9 cellular contexts compared by ENCODE assay signal in genomic region chr7:44769381-44770209, GRCh38. TPM values are rescaled to one million over a fixed set of nuclear protein-coding genes. Genes with fewer than 3 reads are reported as not detected.
DNase-seq lines count a peak whose midpoint lies in the region; ATAC-seq and TF ChIP-seq lines count a peak whose summit lies in the region.
"Had no signal": no experiment of that assay in that cellular context is flagged by ENCODE, and none has a peak within 500 bp of the region (broad histone marks: within the 10 kb centered on the region; RNA-seq: fewer than 3 reads in every experiment).

No MANE protein-coding gene starts in this region.

- H3K27ac ChIP-seq in heart left ventricle (peak overlapping the region; percentile 61 to 87 (median 71)), spleen (peak overlapping the region in 7 of 8 donors; percentile 35 to 79 (median 61))

- H3K4me1 Mint-ChIP-seq in WTC11 = peaks cover 20% of the 10 kb centered on the region

- H3K4me1 ChIP-seq in heart left ventricle (peaks cover 14 to 40% (median 33%) of the 10 kb centered on the region in 12 donors), spleen (peaks cover 30 to 46% (median 39%) of the 10 kb centered on the region in 6 donors)

- WGBS in heart left ventricle, 4 donors = 32 to 37% (median 33%) methylated on average over 17 of the region's 17 CpGs
- WGBS in spleen, 5 donors = 45 to 54% (median 48%) methylated on average over 17 of the region's 17 CpGs

- H3K4me3 ChIP-seq in heart left ventricle (peak overlapping the region in 4 of 12 donors; percentile 7 to 37 (median 19)), spleen (peak overlapping the region in 1 of 8 donors; percentile 7)

- peaks cover 3 to 35% (median 33%) of the 10 kb centered on the region in 9 donors for H3K36me3 ChIP-seq in heart left ventricle
- H3K36me3 ChIP-seq in spleen = peaks cover 0 to 39% (median 35%) of the 10 kb centered on the region in 6 donors

- DNase-seq in ACHN = peak; percentile 34
- no peak for DNase-seq in WTC11 (ENCODE audit: low spot score)
- DNase-seq in heart left ventricle = no peak
- DNase-seq in spleen = no peak
- DNase-seq in stimulated activated CD4-positive, alpha-beta T cell treated with anti-CD3 and anti-CD28 coated beads, Interleukin-15, amount 100 ng/mL, for 24 hours = no peak
- no peak for DNase-seq in RKO (ENCODE audit: low spot score)

- intact Hi-C loops in heart left ventricle (cut with DNase I) = loop anchor here in 1 of 10 donors (2.0 kb wide), 1 partner anchor 21 kb away; the partner anchor contains the start of gene ZMIZ2
- intact Hi-C loops in spleen (cut with DNase I; ENCODE audit: low total_unique reads) = no loop called here

- peak overlapping the region; percentile 7; the same call in 1 of the 2 replicates for H3K27ac Mint-ChIP-seq in WTC11

- H3K4me3 Mint-ChIP-seq in WTC11 = no peak overlapping the region

- no peak for TF ChIP-seq POLR2A in heart left ventricle (IDR thresholded peaks at IDR 0.05)
- no peak for TF ChIP-seq POLR2A in spleen (IDR thresholded peaks at IDR 0.05)

- ATAC-seq in GM18909 (IDR thresholded peaks at IDR 0.05; ENCODE audit: poor library complexity, unreplicated experiment) (peak; percentile 81), HG03095 (IDR thresholded peaks at IDR 0.05; ENCODE audit: unreplicated experiment) (peak; percentile 51), WTC11 (peak; percentile 8; the same call in 1 of the 2 replicates), heart left ventricle (peak; percentile 26 to 55 (median 35))

- no peaks in the 10 kb centered on the region for H3K9me3 Mint-ChIP-seq in WTC11

- in situ Hi-C loops in ACHN (cut with HindIII; ENCODE audit: low pct_ligation_motif_present, low pct_unique_long_range_greater_than_20kb, low sequenced_read_pairs) = no loop called here

- CTCF ChIA-PET in WTC11 (lab: Charles Lee) = interaction anchor here (0.6 kb wide), 1 partner anchor 182 kb away, joined by 3 read pairs; no protein-coding TSS in a partner anchor

- H3K27me3 ChIP-seq in heart left ventricle = no peaks in the 10 kb centered on the region
- no peaks in the 10 kb centered on the region for H3K27me3 ChIP-seq in spleen (replicated peaks in 1 of 7)
- H3K27me3 ChIP-seq: adrenal gland had no signal

- peaks cover 31% of the 10 kb centered on the region for H3K36me3 Mint-ChIP-seq in WTC11

- H3K9me3 ChIP-seq in heart left ventricle (no peaks in the 10 kb centered on the region), spleen (no peaks in the 10 kb centered on the region)
- H3K9me3 ChIP-seq: adrenal gland had no signal

- no peaks in the 10 kb centered on the region for H3K27me3 Mint-ChIP-seq in WTC11 (ENCODE audit: low read depth)

- POLR2A ChIA-PET in WTC11 (lab: Charles Lee) = no interaction called here

- no peak for TF ChIP-seq CTCF in WTC11 (IDR thresholded peaks at IDR 0.05)
- TF ChIP-seq CTCF in heart left ventricle (IDR thresholded peaks at IDR 0.05) = no peak
- TF ChIP-seq CTCF in spleen (IDR thresholded peaks at IDR 0.05 in 8 of 11, conservative IDR thresholded peaks at IDR 0.05 in 3 of 11) = no peak

TF ChIP-seq in WTC11, 78 proteins besides CTCF, POLR2A, EP300 and RAD21:
- TF ChIP-seq NR2C2 (CRISPR knock-in tag; IDR thresholded peaks at IDR 0.05) (no peak), PRDM15 (CRISPR knock-in tag; IDR thresholded peaks at IDR 0.05) (no peak), ZNF219 (CRISPR knock-in tag; IDR thresholded peaks at IDR 0.05; ENCODE audit: borderline replicate concordance) (no peak)

RNA-seq across cellular contexts. Expression of gene ZMIZ2, which starts 20.9 kb away (rescaled TPM):
- total RNA-seq in WTC11 (2021) = 97.0 to 102 TPM (median 99.1 TPM) in 3 replicates
- 10 to 100 TPM; 18.5 to 71.5 (median 46.5) TPM for total RNA-seq in heart left ventricle
- polyA plus RNA-seq in heart left ventricle = 10 to 100 TPM; 44.4 to 45.7 TPM
- total RNA-seq in spleen = 100 to 1,000 TPM in 4 of 7 donors, 10 to 100 TPM in 3; 35.6 to 160 (median 125) TPM
- polyA plus RNA-seq in spleen = 10 to 100 TPM; 27.7 to 95.7 (median 64.5) TPM

RNA-seq across cellular contexts. Expression of gene PPIA, which starts 26.9 kb away (rescaled TPM):
- total RNA-seq in WTC11 (2021) (2,465 to 2,581 TPM (median 2,516 TPM) in 3 replicates), heart left ventricle (100 to 1,000 TPM; 327 to 924 (median 571) TPM), spleen (1,000 to 10,000 TPM in 3 of 7 donors, 100 to 1,000 TPM in 4; 877 to 1,659 (median 945) TPM)
- polyA plus RNA-seq in heart left ventricle (1,000 to 10,000 TPM; 1,197 to 3,804 TPM), spleen (1,000 to 10,000 TPM; 2,690 to 3,651 (median 2,985) TPM)

Comparison
In these comparisons a context has a peak if more than half of its experiments do, and no peak if none do; other contexts are left out.
1. ATAC-seq: peak in every context shown above with its lines; median percentile 81 in GM18909; 51 in HG03095; 35 in heart left ventricle; 8 in WTC11.